ENCODE assay signal across 21 cellular contexts in the genomic region with DNA sequence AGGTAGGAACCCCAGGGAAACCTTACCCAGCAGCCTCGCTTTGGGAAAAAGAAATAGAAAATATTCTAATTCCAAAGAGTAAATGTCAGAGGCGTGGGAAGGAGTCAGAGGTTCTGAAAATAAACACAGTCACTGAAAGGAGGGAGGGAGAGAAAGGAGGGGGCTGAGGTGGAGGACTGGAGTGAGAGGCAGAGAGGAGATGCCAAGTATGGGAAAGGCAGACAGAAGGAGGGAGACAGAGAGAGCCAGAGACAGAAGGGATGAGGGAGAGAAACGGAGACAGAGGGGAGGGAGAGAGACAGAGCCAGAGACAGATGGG.
DNase-seq lines count a peak whose midpoint lies in the region; ATAC-seq and TF ChIP-seq lines count a peak whose summit lies in the region.
"Had no signal": no experiment of that assay in that cellular context is flagged by ENCODE, and none has a peak within 500 bp of the region (broad histone marks: within the 10 kb centered on the region; RNA-seq: fewer than 3 reads in every experiment).

No MANE protein-coding gene starts in this region.

- peaks cover 18% of the 10 kb centered on the region for H3K9me3 ChIP-seq in BLaER1
- peaks cover 6% of the 10 kb centered on the region; the same call in 1 of the 2 replicates for H3K9me3 ChIP-seq in MG63

- no peak overlapping the region for H3K27ac ChIP-seq in BLaER1
- H3K27ac ChIP-seq: KMS-11, SK-N-MC, WERI-Rb-1 had no signal

- H3K4me1 ChIP-seq in BLaER1, result peaks cover 26% of the 10 kb centered on the region

- H3K4me3 ChIP-seq in BLaER1 (no peak overlapping the region), MG63 (no peak overlapping the region), fibroblast of mammary gland (ENCODE audit: control insufficient read depth, low read depth, low read length) (no peak overlapping the region)
- H3K4me3 ChIP-seq: SK-N-MC had no signal

- peak; percentile 54 for DNase-seq in MG63
- peak; percentile 58 for DNase-seq in fibroblast of mammary gland (ENCODE audit: low read depth)
- no peak for DNase-seq in sciatic nerve (ENCODE audit: low spot score)
- no peak for DNase-seq in ecto neural progenitor cell (ENCODE audit: low spot score)
- no peak for DNase-seq in NCI-H1048 (lab: John Stamatoyannopoulos, UW)
- DNase-seq in retina, result no peak
- DNase-seq: activated CD8-positive, alpha-beta memory T cell treated with anti-CD3 and anti-CD28 coated beads, Interleukin-2, amount 50 U/mL, for 4 hours; activated gamma-delta T cell; activated naive CD8-positive, alpha-beta T cell treated with anti-CD3 and anti-CD28 coated beads, Interleukin-2, amount 50 U/mL, for 24 hours; CD4-positive, CD25-positive, alpha-beta regulatory T cell; cortex of kidney; DMS 273 treated with DMSO at 0.1 percent for 48 hours; foreskin melanocyte; hypothalamus; islet precursor cell; NCI-H1694 treated with DMSO at 0.1 percent for 48 hours; nucleus accumbens; WERI-Rb-1 had no signal

- ATAC-seq in sciatic nerve, result peak; percentile 72
- ATAC-seq: activated naive CD8-positive, alpha-beta T cell treated with anti-CD3 and anti-CD28 coated beads, Interleukin-2, amount 50 U/mL, for 24 hours had no signal

- H3K27me3 ChIP-seq in BLaER1 (no peaks in the 10 kb centered on the region), MG63 (no peaks in the 10 kb centered on the region)

- H3K36me3 ChIP-seq in BLaER1 (no peaks in the 10 kb centered on the region), MG63 (no peaks in the 10 kb centered on the region)
- H3K36me3 ChIP-seq: WERI-Rb-1 had no signal

- no peak overlapping the region for H3K9ac ChIP-seq in BLaER1
- H3K9ac ChIP-seq: KMS-11 had no signal

- intact Hi-C loops in sciatic nerve (cut with DNase I), result no loop called here

- peak overlapping the region; percentile 71 for H3K4me2 ChIP-seq in BLaER1
- H3K4me2 ChIP-seq: KMS-11 had no signal

- no peaks in the 10 kb centered on the region for H4K20me1 ChIP-seq in BLaER1

- TF ChIP-seq CTCF in fibroblast of mammary gland (conservative IDR thresholded peaks at IDR 0.05; ENCODE audit: control insufficient read depth, insufficient read depth, low read depth, low read length), result no peak

Comparison
In these comparisons a context has a peak if more than half of its experiments do, and no peak if none do; other contexts are left out.
1. DNase-seq: peak in MG63 (single experiment) and fibroblast of mammary gland (single experiment); none in sciatic nerve (single experiment), ecto neural progenitor cell (single experiment), NCI-H1048 (single experiment) and retina (single experiment).